In the genomic region with DNA sequence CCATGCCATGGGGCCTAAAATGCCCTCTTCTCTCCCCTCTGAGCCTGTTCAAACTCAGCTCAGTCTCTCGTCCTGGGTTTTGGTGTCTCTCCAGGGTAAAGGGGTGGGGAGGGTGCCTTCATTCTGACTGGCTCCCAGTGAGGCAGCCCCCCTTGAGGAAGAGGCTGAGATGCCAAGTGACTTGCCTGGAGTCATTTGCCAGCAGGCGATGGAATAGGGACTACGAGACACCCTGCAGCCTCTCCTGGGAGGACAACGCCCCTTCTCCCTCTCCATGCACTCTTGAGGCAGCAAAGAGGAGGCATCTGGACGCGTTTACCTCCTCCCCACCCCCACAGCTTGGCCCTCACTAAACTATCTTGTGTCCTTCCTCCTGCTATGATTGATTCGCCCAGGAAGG, we compare ENCODE assay signal across 10 cellular contexts. TPM values are rescaled to one million over a fixed set of nuclear protein-coding genes. Genes with fewer than 3 reads are reported as not detected.
DNase-seq lines count a peak whose midpoint lies in the region; ATAC-seq and TF ChIP-seq lines count a peak whose summit lies in the region.
"Had no signal": no experiment of that assay in that cellular context is flagged by ENCODE, and none has a peak within 500 bp of the region (broad histone marks: within the 10 kb centered on the region; RNA-seq: fewer than 3 reads in every experiment).

No MANE protein-coding gene starts in this region.

- TF ChIP-seq CTCF in right atrium auricular region (IDR thresholded peaks at IDR 0.05), result no peak

- peak overlapping the region; percentile 84 to 87 for H3K27ac ChIP-seq in right atrium auricular region

- peaks cover 0 to 30% of the 10 kb centered on the region in 2 donors for H3K4me1 ChIP-seq in right atrium auricular region

- no peaks in the 10 kb centered on the region for H3K27me3 ChIP-seq in right atrium auricular region

- no peaks in the 10 kb centered on the region for H3K9me3 ChIP-seq in right atrium auricular region

- no peak for ATAC-seq in stimulated activated memory B cell treated with anti-CD40 and anti-IgM and Interleukin-4, amounts not matched to agents 10 μg/mL and 1 μg/mL and 100 μg/mL, for 72 hours
- ATAC-seq in GM18502 (IDR thresholded peaks at IDR 0.05; ENCODE audit: poor library complexity, unreplicated experiment), result no peak

- H3K9me3 Mint-ChIP-seq in stimulated activated memory B cell treated with anti-CD40 and anti-IgM and Interleukin-4, amounts not matched to agents 10 μg/mL and 1 μg/mL and 100 μg/mL, for 72 hours, result no peaks in the 10 kb centered on the region
- H3K9me3 Mint-ChIP-seq: activated naive CD4-positive, alpha-beta T cell treated with anti-CD3 and anti-CD28 coated beads, Interleukin-2, amount 50 U/mL, for 72 hours had no signal

- no peak overlapping the region for H3K4me3 Mint-ChIP-seq in stimulated activated memory B cell treated with anti-CD40 and anti-IgM and Interleukin-4, amounts not matched to agents 10 μg/mL and 1 μg/mL and 100 μg/mL, for 72 hours

- peaks cover 21% of the 10 kb centered on the region for H3K27me3 Mint-ChIP-seq in stimulated activated memory B cell treated with anti-CD40 and anti-IgM and Interleukin-4, amounts not matched to agents 10 μg/mL and 1 μg/mL and 100 μg/mL, for 72 hours

- H3K36me3 Mint-ChIP-seq in stimulated activated memory B cell treated with anti-CD40 and anti-IgM and Interleukin-4, amounts not matched to agents 10 μg/mL and 1 μg/mL and 100 μg/mL, for 72 hours, result peaks cover 21% of the 10 kb centered on the region
- H3K36me3 Mint-ChIP-seq: activated naive CD4-positive, alpha-beta T cell treated with anti-CD3 and anti-CD28 coated beads, Interleukin-2, amount 50 U/mL, for 72 hours had no signal

- DNase-seq in NCI-H2107 treated with DMSO at 0.1 percent for 48 hours (lab: John Stamatoyannopoulos, UW; ENCODE audit: unreplicated experiment) (peak; percentile 9), NCI-H2107 (lab: John Stamatoyannopoulos, UW) (no peak), NCI-H510A treated with DMSO at 0.1 percent for 48 hours (lab: John Stamatoyannopoulos, UW) (peak; percentile 57), right atrium auricular region (ENCODE audit: low spot score) (no peak), dedifferentiated amniotic fluid mesenchymal stem cell (ENCODE audit: extremely low spot score) (no peak), LoVo (ENCODE audit: low spot score) (no peak)
- DNase-seq: SHP77 treated with DMSO at 0.1 percent for 48 hours had no signal

- no peaks in the 10 kb centered on the region for H3K36me3 ChIP-seq in right atrium auricular region

- peak overlapping the region; percentile 86 to 95 for H3K4me3 ChIP-seq in right atrium auricular region

- H3K27ac Mint-ChIP-seq in stimulated activated memory B cell treated with anti-CD40 and anti-IgM and Interleukin-4, amounts not matched to agents 10 μg/mL and 1 μg/mL and 100 μg/mL, for 72 hours, result peak overlapping the region; percentile 77

- H3K4me1 Mint-ChIP-seq in stimulated activated memory B cell treated with anti-CD40 and anti-IgM and Interleukin-4, amounts not matched to agents 10 μg/mL and 1 μg/mL and 100 μg/mL, for 72 hours, result peaks cover 24% of the 10 kb centered on the region

RNA-seq across cellular contexts. Expression of gene STON1, which starts 0.8 kb away (rescaled TPM):
- 10 to 100 TPM in 1 of 2 donors, 1 to 10 TPM in 1; 6.4 to 15.9 TPM for total RNA-seq in right atrium auricular region

Comparison
In these comparisons a context has a peak if more than half of its experiments do, and no peak if none do; other contexts are left out.
1. DNase-seq: peak in NCI-H2107 treated with DMSO at 0.1 percent for 48 hours (single experiment) and NCI-H510A treated with DMSO at 0.1 percent for 48 hours (single experiment); none in NCI-H2107 (single experiment), right atrium auricular region (single experiment), dedifferentiated amniotic fluid mesenchymal stem cell (single experiment) and LoVo (single experiment).